ENCODE assay signal across 23 cellular contexts in genomic region chr18:58952871-58953270, GRCh38.
DNase-seq lines count a peak whose midpoint lies in the region; ATAC-seq, FAIRE-seq and TF ChIP-seq lines count a peak whose summit lies in the region.
"Had no signal": no experiment of that assay in that cellular context is flagged by ENCODE, and none has a peak within 500 bp of the region (broad histone marks: within the 10 kb centered on the region; RNA-seq: fewer than 3 reads in every experiment).

No MANE protein-coding gene starts in this region.

- intact Hi-C loops in lower leg skin (cut with DNase I; ENCODE audit: low total_unique reads), result no loop called here

- no peak for DNase-seq in D721Med (ENCODE audit: insufficient read length, low spot score)
- peak; percentile 26 for DNase-seq in NCI-H146 (lab: John Stamatoyannopoulos, UW)
- DNase-seq in hepatic stellate cell (ENCODE audit: low spot score), result peak; percentile 40
- DNase-seq in progenitor cell of endocrine pancreas (ENCODE audit: low spot score, unreplicated experiment), result no peak
- DNase-seq in activated CD4-positive, alpha-beta T cell treated with anti-CD3 and anti-CD28 coated beads for 1 hour, result no peak
- no peak for DNase-seq in lower leg skin (ENCODE audit: low spot score in 2 of 2)
- no peak for DNase-seq in NOMO-1 treated with DMSO at 0.1 percent for 48 hours (lab: John Stamatoyannopoulos, UW; ENCODE audit: unreplicated experiment)
- DNase-seq: activated CD8-positive, alpha-beta memory T cell treated with anti-CD3 and anti-CD28 coated beads, Interleukin-2, amount 50 U/mL, for 48 hours; activated effector memory CD4-positive, alpha-beta T cell treated with Interleukin-2 at 50 U/mL for 16 hours; activated naive CD8-positive, alpha-beta T cell treated with anti-CD3 and anti-CD28 coated beads, Interleukin-2, amount 50 U/mL, for 24 hours; cortex of kidney; DND-41; foreskin fibroblast; islet precursor cell; NCI-H2171; ovary; stimulated activated naive B cell treated with anti-CD40 and anti-IgM and Interleukin-4, amounts not matched to agents 10 μg/mL and 1 μg/mL and 100 μg/mL, for 72 hours; T-helper 1 cell had no signal

- no peak overlapping the region for H3K4me3 ChIP-seq in lower leg skin (ENCODE audit: low read depth, poor library complexity, severe bottlenecking)
- H3K4me3 ChIP-seq: HAP-1, hepatocyte, lung, ovary, testis had no signal

- no peak for TF ChIP-seq POLR2A in lower leg skin (IDR thresholded peaks at IDR 0.05)

- peak overlapping the region; percentile 97 for H3K27ac Mint-ChIP-seq in progenitor cell of endocrine pancreas
- H3K27ac Mint-ChIP-seq: activated naive CD8-positive, alpha-beta T cell treated with anti-CD3 and anti-CD28 coated beads, Interleukin-2, amount 50 U/mL, for 24 hours; stimulated activated naive B cell treated with anti-CD40 and anti-IgM and Interleukin-4, amounts not matched to agents 10 μg/mL and 1 μg/mL and 100 μg/mL, for 72 hours had no signal

- no peak for TF ChIP-seq CTCF in D721Med (IDR thresholded peaks at IDR 0.05; ENCODE audit: insufficient read depth, missing control alignments)
- TF ChIP-seq CTCF in progenitor cell of endocrine pancreas (IDR thresholded peaks at IDR 0.05; ENCODE audit: unreplicated experiment), result no peak
- no peak for TF ChIP-seq CTCF in lower leg skin (IDR thresholded peaks at IDR 0.05)

- peaks cover 23% of the 10 kb centered on the region for H3K4me1 Mint-ChIP-seq in progenitor cell of endocrine pancreas (ENCODE audit: low read depth)
- H3K4me1 Mint-ChIP-seq: activated naive CD8-positive, alpha-beta T cell treated with anti-CD3 and anti-CD28 coated beads, Interleukin-2, amount 50 U/mL, for 24 hours had no signal

- 79 to 84% methylated on average over 3 of the region's 3 CpGs for WGBS in lower leg skin, 2 donors

- FAIRE-seq in D721Med (lab: Jason Lieb, UNC), result peak; percentile 100

- no peak for ATAC-seq in HG02678 (IDR thresholded peaks at IDR 0.05; ENCODE audit: unreplicated experiment)
- ATAC-seq: activated naive CD8-positive, alpha-beta T cell treated with anti-CD3 and anti-CD28 coated beads, Interleukin-2, amount 50 U/mL, for 24 hours; stimulated activated naive B cell treated with anti-CD40 and anti-IgM and Interleukin-4, amounts not matched to agents 10 μg/mL and 1 μg/mL and 100 μg/mL, for 72 hours had no signal

- H3K36me3 Mint-ChIP-seq in progenitor cell of endocrine pancreas (ENCODE audit: insufficient read depth), result peaks cover 26% of the 10 kb centered on the region

- H3K4me3 Mint-ChIP-seq in progenitor cell of endocrine pancreas (ENCODE audit: low read depth), result peak overlapping the region; percentile 27
- H3K4me3 Mint-ChIP-seq: activated naive CD8-positive, alpha-beta T cell treated with anti-CD3 and anti-CD28 coated beads, Interleukin-2, amount 50 U/mL, for 24 hours; stimulated activated naive B cell treated with anti-CD40 and anti-IgM and Interleukin-4, amounts not matched to agents 10 μg/mL and 1 μg/mL and 100 μg/mL, for 72 hours had no signal

- no peaks in the 10 kb centered on the region for H3K27me3 Mint-ChIP-seq in progenitor cell of endocrine pancreas
- H3K27me3 Mint-ChIP-seq: stimulated activated naive B cell treated with anti-CD40 and anti-IgM and Interleukin-4, amounts not matched to agents 10 μg/mL and 1 μg/mL and 100 μg/mL, for 72 hours had no signal

- H3K9me3 Mint-ChIP-seq in progenitor cell of endocrine pancreas (ENCODE audit: low read depth), result no peaks in the 10 kb centered on the region
- H3K9me3 Mint-ChIP-seq: activated naive CD8-positive, alpha-beta T cell treated with anti-CD3 and anti-CD28 coated beads, Interleukin-2, amount 50 U/mL, for 24 hours; stimulated activated naive B cell treated with anti-CD40 and anti-IgM and Interleukin-4, amounts not matched to agents 10 μg/mL and 1 μg/mL and 100 μg/mL, for 72 hours had no signal

Comparison
In these comparisons a context has a peak if more than half of its experiments do, and no peak if none do; other contexts are left out.
1. DNase-seq: peak in NCI-H146 (single experiment) and hepatic stellate cell (single experiment); none in D721Med (single experiment), progenitor cell of endocrine pancreas (single experiment), activated CD4-positive, alpha-beta T cell treated with anti-CD3 and anti-CD28 coated beads for 1 hour (single experiment), lower leg skin (0 of 2) and NOMO-1 treated with DMSO at 0.1 percent for 48 hours (single experiment).